9 cellular contexts compared by ENCODE assay signal in the genomic region with DNA sequence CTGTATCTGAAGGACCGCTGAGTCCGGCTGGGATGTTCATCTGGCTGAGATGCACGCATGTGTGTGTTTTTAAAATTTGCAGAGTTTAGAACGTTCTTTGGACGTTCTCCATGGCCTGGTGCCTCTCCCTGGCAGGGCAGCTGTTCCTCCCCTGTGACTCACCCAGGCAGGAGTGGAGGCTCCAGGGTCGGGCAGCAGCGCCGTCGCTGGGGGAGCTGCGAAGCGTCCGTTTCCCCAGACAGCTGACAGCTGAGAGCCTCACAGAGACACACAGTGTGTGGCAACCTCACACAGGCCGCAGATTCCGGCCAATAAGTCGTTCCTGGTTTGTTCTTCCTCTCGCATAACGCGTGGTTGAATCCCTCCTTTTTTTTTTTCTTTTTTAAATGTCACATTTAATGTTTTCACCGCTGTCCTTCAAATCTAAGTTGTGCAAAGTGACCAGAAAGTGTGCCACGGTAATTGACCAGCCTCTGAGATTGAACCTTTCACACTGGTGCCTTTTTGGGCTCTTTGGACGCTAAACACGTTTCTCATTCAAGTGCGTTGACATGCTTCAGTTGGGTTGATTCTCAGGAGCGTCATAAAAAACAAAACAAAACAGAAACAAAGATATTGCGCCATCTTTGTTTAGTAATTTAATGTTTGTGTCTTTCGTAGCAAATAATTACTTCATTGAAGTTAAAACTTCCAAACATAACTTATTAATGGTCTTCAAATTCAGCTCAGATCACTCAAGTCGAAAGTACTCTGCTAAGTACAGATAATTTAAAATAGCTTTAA.
DNase-seq lines count a peak whose midpoint lies in the region; ATAC-seq lines count a peak whose summit lies in the region.
"Had no signal": no experiment of that assay in that cellular context is flagged by ENCODE, and none has a peak within 500 bp of the region (broad histone marks: within the 10 kb centered on the region; RNA-seq: fewer than 3 reads in every experiment).

No MANE protein-coding gene starts in this region.

- ATAC-seq in GM19455 (IDR thresholded peaks at IDR 0.05; ENCODE audit: unreplicated experiment) (no peak), HG03108 (IDR thresholded peaks at IDR 0.05; ENCODE audit: unreplicated experiment) (no peak)
- ATAC-seq in activated naive CD8-positive, alpha-beta T cell treated with anti-CD3 and anti-CD28 coated beads, Interleukin-2, amount 50 U/mL, for 24 hours, result no peak

- no peak overlapping the region for H3K4me3 Mint-ChIP-seq in activated naive CD8-positive, alpha-beta T cell treated with anti-CD3 and anti-CD28 coated beads, Interleukin-2, amount 50 U/mL, for 24 hours

- peaks cover 1% of the 10 kb centered on the region for H3K36me3 Mint-ChIP-seq in activated naive CD8-positive, alpha-beta T cell treated with anti-CD3 and anti-CD28 coated beads, Interleukin-2, amount 50 U/mL, for 24 hours (ENCODE audit: low read depth)

- H3K27me3 Mint-ChIP-seq in activated naive CD8-positive, alpha-beta T cell treated with anti-CD3 and anti-CD28 coated beads, Interleukin-2, amount 50 U/mL, for 24 hours, result no peaks in the 10 kb centered on the region
- H3K27me3 Mint-ChIP-seq: CD4-positive, CD25-positive, alpha-beta regulatory T cell had no signal

- no peaks in the 10 kb centered on the region for H3K9me3 Mint-ChIP-seq in activated naive CD8-positive, alpha-beta T cell treated with anti-CD3 and anti-CD28 coated beads, Interleukin-2, amount 50 U/mL, for 24 hours
- H3K9me3 Mint-ChIP-seq: CD4-positive, CD25-positive, alpha-beta regulatory T cell had no signal

- H3K4me1 Mint-ChIP-seq in activated naive CD8-positive, alpha-beta T cell treated with anti-CD3 and anti-CD28 coated beads, Interleukin-2, amount 50 U/mL, for 24 hours, result no peaks in the 10 kb centered on the region

- no peak overlapping the region for H3K27ac Mint-ChIP-seq in activated naive CD8-positive, alpha-beta T cell treated with anti-CD3 and anti-CD28 coated beads, Interleukin-2, amount 50 U/mL, for 24 hours
- H3K27ac Mint-ChIP-seq: CD4-positive, CD25-positive, alpha-beta regulatory T cell had no signal

- DNase-seq in A172 (ENCODE audit: low spot score) (peak; percentile 76), NCI-H1092 treated with DMSO at 0.1 percent for 48 hours (lab: John Stamatoyannopoulos, UW) (peak; percentile 44), epidermal melanocyte (ENCODE audit: insufficient read length, low spot score) (peak; percentile 84), mucosa of gallbladder (ENCODE audit: low spot score) (peak; percentile 82), NCI-H1436 (lab: John Stamatoyannopoulos, UW) (no peak)
- DNase-seq in activated naive CD8-positive, alpha-beta T cell treated with anti-CD3 and anti-CD28 coated beads, Interleukin-2, amount 50 U/mL, for 24 hours, result no peak
- DNase-seq: CD4-positive, CD25-positive, alpha-beta regulatory T cell had no signal

Comparison
In these comparisons a context has a peak if more than half of its experiments do, and no peak if none do; other contexts are left out.
1. DNase-seq: peak in A172 (single experiment), NCI-H1092 treated with DMSO at 0.1 percent for 48 hours (single experiment), epidermal melanocyte (single experiment) and mucosa of gallbladder (single experiment); none in NCI-H1436 (single experiment) and activated naive CD8-positive, alpha-beta T cell treated with anti-CD3 and anti-CD28 coated beads, Interleukin-2, amount 50 U/mL, for 24 hours (single experiment).